In genomic region chr16:68118954-68119353, GRCh38 we compare ENCODE assay signal across 8 cellular contexts. TPM values are rescaled to one million over a fixed set of nuclear protein-coding genes. Genes with fewer than 3 reads are reported as not detected.
DNase-seq lines count a peak whose midpoint lies in the region; ATAC-seq and TF ChIP-seq lines count a peak whose summit lies in the region.
"Not testable (repeated sequence)": the region's sequence is repeated elsewhere in the genome, so short reads cannot be mapped to it uniquely, and the experiment has no call there.

No MANE protein-coding gene starts in this region.

- DNase-seq in CD8-positive, alpha-beta memory T cell: peak in 1 of 5 donors; percentile 7
- DNase-seq in GM13976 (ENCODE audit: low spot score) (peak; percentile 49), Karpas-422 (peak; percentile 64), naive B cell (peak; percentile 54)
- DNase-seq in activated CD8-positive, alpha-beta T cell treated with anti-CD3 and anti-CD28 coated beads for 36 hours; activated naive CD8-positive, alpha-beta T cell treated with anti-CD3 and anti-CD28 coated beads for 36 hours: not testable (repeated sequence)

- H3K27ac ChIP-seq in CD8-positive, alpha-beta memory T cell (ENCODE audit: low read depth, low read length): not testable (repeated sequence)
- H3K27ac ChIP-seq in Karpas-422 (ENCODE audit: low read length): peak overlapping the region; percentile 71

- intact Hi-C loops in activated CD8-positive, alpha-beta T cell treated with anti-CD3 and anti-CD28 coated beads for 36 hours (cut with micrococcal nuclease): not testable (repeated sequence)

- peaks cover 0 to 17% (median 8%) of the 10 kb centered on the region in 3 donors for H3K36me3 Mint-ChIP-seq in CD8-positive, alpha-beta memory T cell
- H3K36me3 Mint-ChIP-seq in activated CD8-positive, alpha-beta T cell treated with anti-CD3 and anti-CD28 coated beads for 36 hours (ENCODE audit: low read depth): peaks cover 23% of the 10 kb centered on the region
- peaks cover 12% of the 10 kb centered on the region for H3K36me3 Mint-ChIP-seq in activated naive CD8-positive, alpha-beta T cell treated with anti-CD3 and anti-CD28 coated beads for 36 hours
- not testable (repeated sequence) for H3K36me3 Mint-ChIP-seq in naive B cell
- H3K36me3 Mint-ChIP-seq in stimulated activated memory B cell treated with anti-CD40 and anti-IgM and Interleukin-4, amounts not matched to agents 10 μg/mL and 1 μg/mL and 100 μg/mL, for 72 hours: peaks cover 13% of the 10 kb centered on the region

- H3K9me3 Mint-ChIP-seq in CD8-positive, alpha-beta memory T cell; activated CD8-positive, alpha-beta T cell treated with anti-CD3 and anti-CD28 coated beads for 36 hours; activated naive CD8-positive, alpha-beta T cell treated with anti-CD3 and anti-CD28 coated beads for 36 hours; naive B cell; stimulated activated memory B cell treated with anti-CD40 and anti-IgM and Interleukin-4, amounts not matched to agents 10 μg/mL and 1 μg/mL and 100 μg/mL, for 72 hours: not testable (repeated sequence)

- H3K4me3 Mint-ChIP-seq in CD8-positive, alpha-beta memory T cell: peak overlapping the region in 6 of 7 donors; percentile 10 to 48 (median 26)
- H3K4me3 Mint-ChIP-seq in activated CD8-positive, alpha-beta T cell treated with anti-CD3 and anti-CD28 coated beads for 36 hours; activated naive CD8-positive, alpha-beta T cell treated with anti-CD3 and anti-CD28 coated beads for 36 hours: not testable (repeated sequence)
- H3K4me3 Mint-ChIP-seq in naive B cell: peak overlapping the region; percentile 11 to 88 (median 65)
- H3K4me3 Mint-ChIP-seq in stimulated activated memory B cell treated with anti-CD40 and anti-IgM and Interleukin-4, amounts not matched to agents 10 μg/mL and 1 μg/mL and 100 μg/mL, for 72 hours: peak overlapping the region; percentile 9

- H3K4me1 Mint-ChIP-seq in CD8-positive, alpha-beta memory T cell: peaks cover 79 to 97% (median 83%) of the 10 kb centered on the region in 3 donors
- peaks cover 77% of the 10 kb centered on the region for H3K4me1 Mint-ChIP-seq in activated CD8-positive, alpha-beta T cell treated with anti-CD3 and anti-CD28 coated beads for 36 hours (ENCODE audit: low read depth)
- peaks cover 78% of the 10 kb centered on the region for H3K4me1 Mint-ChIP-seq in activated naive CD8-positive, alpha-beta T cell treated with anti-CD3 and anti-CD28 coated beads for 36 hours
- peaks cover 41 to 82% (median 63%) of the 10 kb centered on the region in 3 donors for H3K4me1 Mint-ChIP-seq in naive B cell
- peaks cover 59% of the 10 kb centered on the region for H3K4me1 Mint-ChIP-seq in stimulated activated memory B cell treated with anti-CD40 and anti-IgM and Interleukin-4, amounts not matched to agents 10 μg/mL and 1 μg/mL and 100 μg/mL, for 72 hours

- H4K20me1 ChIP-seq in Karpas-422 (ENCODE audit: insufficient read depth, low read depth, low read length): not testable (repeated sequence)

- H3K27ac Mint-ChIP-seq in CD8-positive, alpha-beta memory T cell: peak overlapping the region; percentile 28 to 94 (median 64)
- H3K27ac Mint-ChIP-seq in activated CD8-positive, alpha-beta T cell treated with anti-CD3 and anti-CD28 coated beads for 36 hours: peak overlapping the region; percentile 36
- peak overlapping the region; percentile 25 for H3K27ac Mint-ChIP-seq in activated naive CD8-positive, alpha-beta T cell treated with anti-CD3 and anti-CD28 coated beads for 36 hours
- H3K27ac Mint-ChIP-seq in naive B cell: peak overlapping the region; percentile 84 to 98 (median 94)
- H3K27ac Mint-ChIP-seq in stimulated activated memory B cell treated with anti-CD40 and anti-IgM and Interleukin-4, amounts not matched to agents 10 μg/mL and 1 μg/mL and 100 μg/mL, for 72 hours: peak overlapping the region; percentile 84

- not testable (repeated sequence) for H3K27me3 ChIP-seq in CD8-positive, alpha-beta memory T cell (ENCODE audit: insufficient read depth, low read length, poor library complexity, severe bottlenecking); Karpas-422 (ENCODE audit: low read length)

- not testable (repeated sequence) for H3K36me3 ChIP-seq in CD8-positive, alpha-beta memory T cell (ENCODE audit: insufficient read depth, low read length); Karpas-422 (ENCODE audit: insufficient read depth, low read length)

- H3K4me3 ChIP-seq in CD8-positive, alpha-beta memory T cell (ENCODE audit: low read length): not testable (repeated sequence)
- H3K4me3 ChIP-seq in Karpas-422 (ENCODE audit: low read length): peak overlapping the region; percentile 9; the same call in 1 of the 2 replicates

- TF ChIP-seq CTCF in GM13976 (IDR thresholded peaks at IDR 0.05; ENCODE audit: borderline replicate concordance, control extremely low read depth, extremely low read depth, insufficient read depth, missing control alignments); activated CD8-positive, alpha-beta T cell treated with anti-CD3 and anti-CD28 coated beads for 36 hours (IDR thresholded peaks at IDR 0.05): not testable (repeated sequence)

- H3K9me2 ChIP-seq in Karpas-422 (replicated peaks; ENCODE audit: insufficient read depth, low read length): not testable (repeated sequence)

- CTCF ChIA-PET in CD8-positive, alpha-beta memory T cell (lab: Charles Lee): interaction anchor here (2.2 to 2.3 kb wide), 2 partner anchors 24 to 47 kb away, joined by 5 to 11 read pairs; no protein-coding TSS in a partner anchor
- CTCF ChIA-PET in activated CD8-positive, alpha-beta T cell treated with anti-CD3 and anti-CD28 coated beads for 36 hours (lab: Charles Lee): interaction anchor here (1.0 to 6.3 kb wide), 5 partner anchors 26 to 209 kb away, joined by 3 to 46 read pairs (median 6); no protein-coding TSS in a partner anchor

- POLR2A ChIA-PET in CD8-positive, alpha-beta memory T cell (lab: Charles Lee): not testable (repeated sequence)
- POLR2A ChIA-PET in activated CD8-positive, alpha-beta T cell treated with anti-CD3 and anti-CD28 coated beads for 36 hours (lab: Charles Lee): interaction anchor here (1.0 to 1.7 kb wide), 4 partner anchors 8 to 39 kb away, joined by 3 to 4 read pairs (median 4); no protein-coding TSS in a partner anchor

- not testable (repeated sequence) for H3K27me3 Mint-ChIP-seq in CD8-positive, alpha-beta memory T cell; activated CD8-positive, alpha-beta T cell treated with anti-CD3 and anti-CD28 coated beads for 36 hours; activated naive CD8-positive, alpha-beta T cell treated with anti-CD3 and anti-CD28 coated beads for 36 hours; naive B cell; stimulated activated memory B cell treated with anti-CD40 and anti-IgM and Interleukin-4, amounts not matched to agents 10 μg/mL and 1 μg/mL and 100 μg/mL, for 72 hours

- H3K4me2 ChIP-seq in Karpas-422 (ENCODE audit: low read depth, low read length, poor library complexity, severe bottlenecking): peak overlapping the region; percentile 42

- not testable (repeated sequence) for H3K9me3 ChIP-seq in CD8-positive, alpha-beta memory T cell (ENCODE audit: low read length); Karpas-422 (ENCODE audit: low read length)

- H3K79me2 ChIP-seq in Karpas-422 (ENCODE audit: low read length): peaks cover 99% of the 10 kb centered on the region

- peak; percentile 49 for ATAC-seq in GM21447 (IDR thresholded peaks at IDR 0.05; ENCODE audit: unreplicated experiment)
- not testable (repeated sequence) for ATAC-seq in activated CD8-positive, alpha-beta T cell treated with anti-CD3 and anti-CD28 coated beads for 36 hours
- peak; percentile 88 for ATAC-seq in naive B cell (ENCODE audit: low read depth in 2 of 2)
- ATAC-seq in stimulated activated memory B cell treated with anti-CD40 and anti-IgM and Interleukin-4, amounts not matched to agents 10 μg/mL and 1 μg/mL and 100 μg/mL, for 72 hours: peak; percentile 83

- 0 out of 2 replicates have a peak overlapping the region, but pooled peaks have one; percentile 34 for H3K9ac ChIP-seq in Karpas-422 (ENCODE audit: low read length)

- not testable (repeated sequence) for H2AFZ ChIP-seq in Karpas-422 (ENCODE audit: low read length)

- H3K4me1 ChIP-seq in CD8-positive, alpha-beta memory T cell (ENCODE audit: insufficient read depth, low read length): peaks cover 88% of the 10 kb centered on the region
- peaks cover 54% of the 10 kb centered on the region for H3K4me1 ChIP-seq in Karpas-422 (ENCODE audit: low read length)

- in situ Hi-C loops in GM13976 (cut with MboI; ENCODE audit: low sequenced_read_pairs, unreplicated experiment): not testable (repeated sequence)

RNA-seq across cellular contexts. Expression of gene NFATC3, which starts 33.8 kb away (rescaled TPM):
- total RNA-seq in CD8-positive, alpha-beta memory T cell: 10 to 100 TPM; 91.1 to 95.9 TPM
- 120 TPM for polyA plus RNA-seq in CD8-positive, alpha-beta memory T cell
- total RNA-seq in Karpas-422 (2014; rRNA removed; shearing (Covaris generic); ENCODE audit: low replicate concordance): 39.1 and 72.3 TPM in 2 replicates
- 100 to 1,000 TPM; 102 to 104 TPM for total RNA-seq in activated CD8-positive, alpha-beta T cell treated with anti-CD3 and anti-CD28 coated beads for 36 hours
- total RNA-seq in activated naive CD8-positive, alpha-beta T cell treated with anti-CD3 and anti-CD28 coated beads for 36 hours: 10 to 100 TPM; 76.3 to 79.2 TPM
- polyA plus RNA-seq in naive B cell (ENCODE audit: low read depth in 6 of 6): 100 to 1,000 TPM in 2 of 6 donors, 10 to 100 TPM in 4; 74.8 to 147 (median 96.7) TPM

Comparison
In these comparisons a context has a peak if more than half of its experiments do, and no peak if none do; other contexts are left out.
1. H3K27ac Mint-ChIP-seq: peak in every context shown above with its lines; median percentile 94 in naive B cell; 84 in stimulated activated memory B cell treated with anti-CD40 and anti-IgM and Interleukin-4, amounts not matched to agents 10 μg/mL and 1 μg/mL and 100 μg/mL, for 72 hours; 64 in CD8-positive, alpha-beta memory T cell; 36 in activated CD8-positive, alpha-beta T cell treated with anti-CD3 and anti-CD28 coated beads for 36 hours; 25 in activated naive CD8-positive, alpha-beta T cell treated with anti-CD3 and anti-CD28 coated beads for 36 hours.